9 cellular contexts compared by ENCODE assay signal in the genomic region with DNA sequence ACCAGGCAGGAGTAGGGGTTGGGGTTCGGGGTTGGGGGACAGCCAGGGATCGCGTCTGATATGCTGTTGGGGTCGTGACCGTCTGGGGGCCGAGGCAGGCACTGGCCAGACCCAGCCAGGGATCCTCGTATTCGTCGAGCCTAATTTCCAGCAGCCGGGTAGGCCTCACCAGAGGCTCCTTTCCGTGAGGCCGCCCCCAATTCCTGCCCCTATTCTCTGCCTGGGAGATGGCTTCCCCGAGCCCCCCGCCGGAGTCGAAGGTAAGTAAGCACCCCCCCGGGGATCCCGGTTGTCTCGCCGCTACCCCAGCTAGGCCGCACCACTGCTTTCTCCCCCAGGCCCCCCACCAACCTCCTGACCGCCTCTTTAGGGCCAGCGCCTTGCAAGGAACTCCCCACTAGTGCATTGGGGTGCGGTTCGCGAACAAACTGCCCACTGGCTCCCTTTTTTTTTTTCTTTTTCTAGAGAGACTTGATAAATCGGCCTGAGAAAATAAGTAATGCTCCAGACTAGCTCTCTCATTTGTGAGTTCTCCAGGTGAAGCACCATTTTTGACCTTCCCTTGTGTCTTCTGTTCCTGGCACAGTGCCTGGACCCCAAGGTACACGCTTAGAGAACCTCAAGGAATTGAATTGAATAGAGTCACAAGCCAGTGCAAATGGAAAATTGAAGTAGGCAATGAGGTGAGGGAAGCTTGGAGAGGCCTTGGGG. TPM values are rescaled to one million over a fixed set of nuclear protein-coding genes. Genes with fewer than 3 reads are reported as not detected.
DNase-seq lines count a peak whose midpoint lies in the region; ATAC-seq lines count a peak whose summit lies in the region.
"Had no signal": no experiment of that assay in that cellular context is flagged by ENCODE, and none has a peak within 500 bp of the region (broad histone marks: within the 10 kb centered on the region; RNA-seq: fewer than 3 reads in every experiment).

No MANE protein-coding gene starts in this region.

- ATAC-seq in HG02981 (IDR thresholded peaks at IDR 0.05; ENCODE audit: unreplicated experiment) (peak; percentile 7), Right ventricle myocardium inferior (no peak), GM18861 (IDR thresholded peaks at IDR 0.05; ENCODE audit: unreplicated experiment) (no peak)

- H3K23ac ChIP-seq in trophoblast cell (ENCODE audit: low read length) = no peak overlapping the region

- peak overlapping the region; percentile 82 for H4K12ac ChIP-seq in trophoblast cell (ENCODE audit: low read depth, low read length)

- no peaks in the 10 kb centered on the region for H3K27me3 ChIP-seq in trophoblast cell (ENCODE audit: insufficient read depth, low read length)

- CTCF ChIA-PET in activated CD4-positive, alpha-beta memory T cell treated with anti-CD3 and anti-CD28 coated beads for 36 hours (lab: Charles Lee) = interaction anchor here (0.7 to 2.1 kb wide), 6 partner anchors 10 to 131 kb away, joined by 3 to 9 read pairs (median 4); no protein-coding TSS in a partner anchor

- no CpG with 5 or more reads among the region's 28 CpGs for WGBS in trophoblast cell (ENCODE audit: extremely low coverage, insufficient coverage, insufficient read length)

- peaks cover 6% of the 10 kb centered on the region for H3K79me1 ChIP-seq in trophoblast cell (ENCODE audit: low read length)

- H2AK5ac ChIP-seq in trophoblast cell (ENCODE audit: low read length) = peak overlapping the region; percentile 20

- peaks cover 5% of the 10 kb centered on the region; the same call in 1 of the 2 replicates for H3K36me3 ChIP-seq in ES-I3 (ENCODE audit: insufficient read depth, low read length)
- peaks cover 2 to 13% of the 10 kb centered on the region in 2 experiments for H3K36me3 ChIP-seq in trophoblast cell (ENCODE audit: control insufficient read depth in 1 of 2, insufficient read depth in 2 of 2, low read length in 2 of 2)

- no peaks in the 10 kb centered on the region for H3K27me3 Mint-ChIP-seq in activated CD4-positive, alpha-beta memory T cell treated with anti-CD3 and anti-CD28 coated beads for 36 hours

- H3K4me3 ChIP-seq in trophoblast cell (ENCODE audit: low read depth, low read length) = peak overlapping the region; percentile 85

- peak overlapping the region; percentile 43 for H2BK5ac ChIP-seq in trophoblast cell (ENCODE audit: low read depth, low read length, poor library complexity)

- peak; percentile 13 for DNase-seq in activated CD4-positive, alpha-beta memory T cell treated with anti-CD3 and anti-CD28 coated beads for 36 hours
- peak; percentile 40 for DNase-seq in Right ventricle myocardium inferior (ENCODE audit: missing footprints)
- no peak for DNase-seq in trophoblast cell
- DNase-seq in UCSD-AML1 (lab: John Stamatoyannopoulos, UW; ENCODE audit: unreplicated experiment) = no peak
- no peak for DNase-seq in SKM-1 treated with dmso at 0.1 percent for 144 hours (lab: John Stamatoyannopoulos, UW; ENCODE audit: unreplicated experiment)

- peak overlapping the region; percentile 71 for H2BK120ac ChIP-seq in trophoblast cell (ENCODE audit: insufficient read depth, low read length, poor library complexity)

- H3K18ac ChIP-seq in trophoblast cell (ENCODE audit: low read length) = peak overlapping the region; percentile 76

- no peak overlapping the region for H3K27ac ChIP-seq in trophoblast cell (ENCODE audit: low read depth, low read length)

- H3K9ac ChIP-seq in ES-I3 (ENCODE audit: low read depth, low read length) (peak overlapping the region; percentile 82; the same call in 1 of the 2 replicates), trophoblast cell (ENCODE audit: low read length) (peak overlapping the region; percentile 94)

- H3K4me1 ChIP-seq in ES-I3 (ENCODE audit: insufficient read depth, low read length) = peaks cover 7% of the 10 kb centered on the region; the same call in 1 of the 2 replicates
- peaks cover 0 to 7% of the 10 kb centered on the region in 2 experiments for H3K4me1 ChIP-seq in trophoblast cell (ENCODE audit: control insufficient read depth in 1 of 2, insufficient read depth in 2 of 2, low read length in 2 of 2)

- POLR2A ChIA-PET in activated CD4-positive, alpha-beta memory T cell treated with anti-CD3 and anti-CD28 coated beads for 36 hours (lab: Charles Lee) = interaction anchor here (0.6 to 1.9 kb wide), 3 partner anchors 8 to 135 kb away, joined by 3 to 10 read pairs (median 3); a partner anchor contains a TSS

- H4K91ac ChIP-seq in trophoblast cell (ENCODE audit: low read depth, low read length) = peak overlapping the region; percentile 81

- H3K4ac ChIP-seq in trophoblast cell (ENCODE audit: low read depth, low read length) = peak overlapping the region; percentile 93

- peak overlapping the region; percentile 82 for H4K8ac ChIP-seq in trophoblast cell (ENCODE audit: low read depth, low read length)

- H3K14ac ChIP-seq in trophoblast cell (ENCODE audit: low read length) = peak overlapping the region; percentile 81

- H3K9me3 ChIP-seq in ES-I3 (ENCODE audit: control insufficient read depth, insufficient read depth, low read length) (peaks cover 10% of the 10 kb centered on the region; the same call in 1 of the 2 replicates), trophoblast cell (ENCODE audit: insufficient read depth, low read depth, low read length) (no peaks in the 10 kb centered on the region)

- H3K4me3 Mint-ChIP-seq in activated CD4-positive, alpha-beta memory T cell treated with anti-CD3 and anti-CD28 coated beads for 36 hours = peak overlapping the region; percentile 100

- H3K36me3 Mint-ChIP-seq in activated CD4-positive, alpha-beta memory T cell treated with anti-CD3 and anti-CD28 coated beads for 36 hours = peaks cover 62% of the 10 kb centered on the region

- peak overlapping the region; percentile 71 for H3K4me2 ChIP-seq in trophoblast cell (ENCODE audit: low read length)

- intact Hi-C loops in activated CD4-positive, alpha-beta memory T cell treated with anti-CD3 and anti-CD28 coated beads for 36 hours (cut with micrococcal nuclease) = loop anchor here (1.0 to 10.0 kb wide), 10 partner anchors 50 to 1577 kb away; a partner anchor contains a TSS
- intact Hi-C loops in Right ventricle myocardium inferior (cut with DNase I) = loop anchor here (1.0 to 2.0 kb wide), 2 partner anchors 44 to 134 kb away; a partner anchor contains a TSS

- peaks cover 6% of the 10 kb centered on the region for H3K79me2 ChIP-seq in trophoblast cell (ENCODE audit: control insufficient read depth, insufficient read depth, low read length, poor library complexity)

- H3K9me3 Mint-ChIP-seq in activated CD4-positive, alpha-beta memory T cell treated with anti-CD3 and anti-CD28 coated beads for 36 hours = peaks cover 18% of the 10 kb centered on the region

- H3K4me1 Mint-ChIP-seq in activated CD4-positive, alpha-beta memory T cell treated with anti-CD3 and anti-CD28 coated beads for 36 hours (ENCODE audit: low read depth) = peaks cover 70% of the 10 kb centered on the region

- peak overlapping the region; percentile 98 for H3K27ac Mint-ChIP-seq in activated CD4-positive, alpha-beta memory T cell treated with anti-CD3 and anti-CD28 coated beads for 36 hours

- peak overlapping the region; percentile 59 for H2AFZ ChIP-seq in trophoblast cell (ENCODE audit: insufficient read depth, low read length, poor library complexity)

- H2BK12ac ChIP-seq in trophoblast cell (ENCODE audit: low read length) = no peak overlapping the region

RNA-seq across cellular contexts. Expression of a gene that starts 0.4 kb away (rescaled TPM):
- total RNA-seq in activated CD4-positive, alpha-beta memory T cell treated with anti-CD3 and anti-CD28 coated beads for 36 hours = 10 to 100 TPM; 10.2 to 10.6 TPM
- 15.2 TPM for total RNA-seq in Right ventricle myocardium inferior
- polyA plus RNA-seq in trophoblast cell (2013) = 7.7 and 8.2 TPM in 2 replicates

RNA-seq across cellular contexts. Expression of a gene that starts 0.7 kb away (rescaled TPM):
- total RNA-seq in activated CD4-positive, alpha-beta memory T cell treated with anti-CD3 and anti-CD28 coated beads for 36 hours = 10 to 100 TPM; 13.3 to 13.4 TPM
- total RNA-seq in Right ventricle myocardium inferior = 16.5 TPM
- polyA plus RNA-seq in trophoblast cell (2013) = 10.1 and 10.3 TPM in 2 replicates

RNA-seq across cellular contexts. Expression of a gene that starts 14.3 kb away (rescaled TPM):
- not detected for total RNA-seq in activated CD4-positive, alpha-beta memory T cell treated with anti-CD3 and anti-CD28 coated beads for 36 hours
- not detected for total RNA-seq in Right ventricle myocardium inferior
- polyA plus RNA-seq in trophoblast cell (2013) = 0.12 TPM in 2 replicates
- total RNA-seq: T-helper 2 cell treated with Interferon-gamma antibody and Interleukin-4, amounts not matched to agents 100 ng/mL and 5 ng/mL, for 36 hours had no signal

RNA-seq across cellular contexts. Expression of a gene that starts 36.5 kb away (rescaled TPM):
- not detected for total RNA-seq in activated CD4-positive, alpha-beta memory T cell treated with anti-CD3 and anti-CD28 coated beads for 36 hours
- total RNA-seq in Right ventricle myocardium inferior = 0.43 TPM
- polyA plus RNA-seq in trophoblast cell (2013) = not detected in 2 replicates
- total RNA-seq: T-helper 2 cell treated with Interferon-gamma antibody and Interleukin-4, amounts not matched to agents 100 ng/mL and 5 ng/mL, for 36 hours had no signal

Comparison
In these comparisons a context has a peak if more than half of its experiments do, and no peak if none do; other contexts are left out.
1. DNase-seq: peak in activated CD4-positive, alpha-beta memory T cell treated with anti-CD3 and anti-CD28 coated beads for 36 hours (single experiment) and Right ventricle myocardium inferior (single experiment); none in trophoblast cell (0 of 2), UCSD-AML1 (single experiment) and SKM-1 treated with dmso at 0.1 percent for 144 hours (single experiment).